ENCODE assay signal across 8 cellular contexts in genomic region chr9:134419684-134420076, GRCh38.
DNase-seq lines count a peak whose midpoint lies in the region; ATAC-seq and TF ChIP-seq lines count a peak whose summit lies in the region.

No MANE protein-coding gene starts in this region.

- peak; percentile 31; the same call in 1 of the 2 replicates for TF ChIP-seq CTCF in KMS-11 (conservative IDR thresholded peaks at IDR 0.05; ENCODE audit: low read depth, low read length)
- TF ChIP-seq CTCF in astrocyte of the spinal cord (IDR thresholded peaks at IDR 0.05; ENCODE audit: low read depth, low read length): peak; percentile 39

- H3K79me2 ChIP-seq in KMS-11 (ENCODE audit: insufficient read depth, low read depth): no peaks in the 10 kb centered on the region

- no peaks in the 10 kb centered on the region for H3K9me3 ChIP-seq in muscle layer of colon (ENCODE audit: low read length)

- H3K27me3 ChIP-seq in KMS-11 (ENCODE audit: insufficient read depth, low read depth): no peaks in the 10 kb centered on the region
- H3K27me3 ChIP-seq in muscle layer of colon (ENCODE audit: control insufficient read depth in 1 of 2, insufficient read depth in 2 of 2, low read length in 2 of 2): no peaks in the 10 kb centered on the region

- H3K4me3 ChIP-seq in KMS-11 (IDR thresholded peaks at IDR 0.05; ENCODE audit: insufficient read depth, low read depth, low read length) (no peak overlapping the region), astrocyte of the spinal cord (ENCODE audit: low read depth, low read length) (no peak overlapping the region), muscle layer of colon (ENCODE audit: low read depth in 1 of 2, low read length in 2 of 2) (no peak overlapping the region)

- H3K9ac ChIP-seq in KMS-11 (no peak overlapping the region), muscle layer of colon (ENCODE audit: low read length) (no peak overlapping the region)

- H3K4me1 ChIP-seq in KMS-11 (ENCODE audit: low read depth, poor library complexity, severe bottlenecking) (no peaks in the 10 kb centered on the region), muscle layer of colon (ENCODE audit: insufficient read depth, low read length) (peaks cover 28% of the 10 kb centered on the region)

- H3K27ac ChIP-seq in KMS-11 (no peak overlapping the region), muscle layer of colon (ENCODE audit: low read depth, low read length) (peak overlapping the region; percentile 23)

- H4K20me1 ChIP-seq in KMS-11 (ENCODE audit: insufficient read depth): no peaks in the 10 kb centered on the region

- no peak overlapping the region for H3K4me3 Mint-ChIP-seq in activated CD4-positive, alpha-beta T cell treated with anti-CD3 and anti-CD28 coated beads, Interleukin-2, amount 10 ng/mL, durations not matched to agents 7 days and 5 days

- no peak overlapping the region for H3K27ac Mint-ChIP-seq in activated CD4-positive, alpha-beta T cell treated with anti-CD3 and anti-CD28 coated beads, Interleukin-2, amount 10 ng/mL, durations not matched to agents 7 days and 5 days

- DNase-seq in ELF-1 (ENCODE audit: low read depth, low spot score) (peak; percentile 82), astrocyte of the spinal cord (ENCODE audit: low read depth, low spot score) (no peak), DMS153 (lab: John Stamatoyannopoulos, UW) (no peak), mesenteric fat pad (ENCODE audit: low spot score) (no peak)
- no peak for DNase-seq in activated CD4-positive, alpha-beta T cell treated with anti-CD3 and anti-CD28 coated beads, Interleukin-2, amount 10 ng/mL, durations not matched to agents 7 days and 5 days

- in situ Hi-C loops in astrocyte of the spinal cord (cut with HindIII; ENCODE audit: low sequenced_read_pairs): no loop called here

- no peak for ATAC-seq in HG02610 (IDR thresholded peaks at IDR 0.05; ENCODE audit: unreplicated experiment)

- no peaks in the 10 kb centered on the region for H3K4me1 Mint-ChIP-seq in activated CD4-positive, alpha-beta T cell treated with anti-CD3 and anti-CD28 coated beads, Interleukin-2, amount 10 ng/mL, durations not matched to agents 7 days and 5 days

- no peaks in the 10 kb centered on the region for H3K27me3 Mint-ChIP-seq in activated CD4-positive, alpha-beta T cell treated with anti-CD3 and anti-CD28 coated beads, Interleukin-2, amount 10 ng/mL, durations not matched to agents 7 days and 5 days

- H3K4me2 ChIP-seq in KMS-11: no peak overlapping the region

- no peaks in the 10 kb centered on the region for H3K36me3 Mint-ChIP-seq in activated CD4-positive, alpha-beta T cell treated with anti-CD3 and anti-CD28 coated beads, Interleukin-2, amount 10 ng/mL, durations not matched to agents 7 days and 5 days (ENCODE audit: low read depth)

- no peaks in the 10 kb centered on the region for H3K9me3 Mint-ChIP-seq in activated CD4-positive, alpha-beta T cell treated with anti-CD3 and anti-CD28 coated beads, Interleukin-2, amount 10 ng/mL, durations not matched to agents 7 days and 5 days

- H2AFZ ChIP-seq in KMS-11 (ENCODE audit: low read depth): no peak overlapping the region

- CTCF ChIA-PET in activated CD4-positive, alpha-beta T cell treated with anti-CD3 and anti-CD28 coated beads, Interleukin-2, amount 10 ng/mL, durations not matched to agents 7 days and 5 days (lab: Charles Lee): no interaction called here

- H3K36me3 ChIP-seq in KMS-11 (ENCODE audit: insufficient read depth) (no peaks in the 10 kb centered on the region), muscle layer of colon (ENCODE audit: insufficient read depth, low read length) (peaks cover 6% of the 10 kb centered on the region)

- POLR2A ChIA-PET in activated CD4-positive, alpha-beta T cell treated with anti-CD3 and anti-CD28 coated beads, Interleukin-2, amount 10 ng/mL, durations not matched to agents 7 days and 5 days (lab: Charles Lee): no interaction called here
